1 cellular context compared by ENCODE assay signal in genomic region chr4:531076-531475, GRCh38.
TF ChIP-seq lines count a peak whose summit lies in the region.

No MANE protein-coding gene starts in this region.

TF ChIP-seq in IMR-90, 13 proteins besides CTCF, POLR2A, EP300 and RAD21:
- TF ChIP-seq USF2 (IDR thresholded peaks at IDR 0.05; ENCODE audit: low read depth, low read length), result no peak
- TF ChIP-seq NFE2L2 (IDR thresholded peaks at IDR 0.05; ENCODE audit: low read depth, low read length), result no peak
- TF ChIP-seq ELK1 (IDR thresholded peaks at IDR 0.05; ENCODE audit: borderline replicate concordance, low read depth, low read length), result no peak
- TF ChIP-seq RCOR1 (IDR thresholded peaks at IDR 0.05; ENCODE audit: insufficient replicate concordance, low read length), result no peak
TF ChIP-seq in IMR-90: peak in this region for 0.
